24 cellular contexts compared by ENCODE assay signal in genomic region chr4:113741971-113742370, GRCh38.
"Had no signal": no experiment of that assay in that cellular context is flagged by ENCODE, and none has a peak within 500 bp of the region (broad histone marks: within the 10 kb centered on the region; RNA-seq: fewer than 3 reads in every experiment).

No MANE protein-coding gene starts in this region.

- H3K36me3 ChIP-seq: esophagus muscularis mucosa, pancreas, prostate gland, suprapubic skin, tibial nerve had no signal

- H3K27ac ChIP-seq: esophagus muscularis mucosa, foreskin keratinocyte, pancreas, prostate gland, suprapubic skin, tibial nerve had no signal

- DNase-seq: activated CD4-positive, alpha-beta T cell treated with anti-CD3 and anti-CD28 coated beads for 1 hour; activated CD4-positive, alpha-beta T cell treated with anti-CD3 and anti-CD28 coated beads, Interleukin-2, amount 10 ng/mL, durations not matched to agents 7 days and 5 days; activated CD8-positive, alpha-beta memory T cell treated with anti-CD3 and anti-CD28 coated beads, Interleukin-2, amount 10 ng/mL, durations not matched to agents 7 days and 5 days; activated CD8-positive, alpha-beta T cell treated with anti-CD3 and anti-CD28 coated beads, Interleukin-2, amount 10 ng/mL, durations not matched to agents 7 days and 5 days; activated naive CD4-positive, alpha-beta T cell; activated T-cell treated with anti-CD3 and anti-CD28 coated beads, Interleukin-2, amount 50 U/mL, for 48 hours; foreskin keratinocyte; heart left ventricle; midbrain; naive thymus-derived CD8-positive, alpha-beta T cell; nucleus accumbens; pancreas; stimulated activated CD4-positive, alpha-beta T cell treated with anti-CD3 and anti-CD28 coated beads, Interleukin-15, amount 100 ng/mL, for 24 hours; stimulated activated CD4-positive, alpha-beta T cell treated with anti-CD3 and anti-CD28 coated beads, Interleukin-2, amount 100 ng/mL, for 24 hours; stimulated activated naive CD4-positive, alpha-beta T cell; T-helper 2 cell had no signal

- ATAC-seq: activated CD8-positive, alpha-beta memory T cell treated with anti-CD3 and anti-CD28 coated beads, Interleukin-2, amount 10 ng/mL, durations not matched to agents 7 days and 5 days; activated CD8-positive, alpha-beta T cell treated with anti-CD3 and anti-CD28 coated beads, Interleukin-2, amount 10 ng/mL, durations not matched to agents 7 days and 5 days; foreskin keratinocyte; heart left ventricle; naive thymus-derived CD8-positive, alpha-beta T cell; pancreas had no signal

- H3K4me3 ChIP-seq: esophagus muscularis mucosa, heart left ventricle, lung, pancreas, prostate gland, suprapubic skin, tibial nerve had no signal

- H3K9me3 Mint-ChIP-seq: central memory CD8-positive, alpha-beta T cell; dendritic cell treated with granulocyte-macrophage colony-stimulating factor and Interleukin-4, amounts not matched to agents 40 ng/mL and 50 ng/mL, for 4 days; naive thymus-derived CD8-positive, alpha-beta T cell; neural crest cell had no signal

- H3K27ac Mint-ChIP-seq: activated CD4-positive, alpha-beta T cell treated with anti-CD3 and anti-CD28 coated beads, Interleukin-2, amount 10 ng/mL, durations not matched to agents 7 days and 5 days; activated CD8-positive, alpha-beta memory T cell treated with anti-CD3 and anti-CD28 coated beads, Interleukin-2, amount 10 ng/mL, durations not matched to agents 7 days and 5 days; activated CD8-positive, alpha-beta T cell treated with anti-CD3 and anti-CD28 coated beads, Interleukin-2, amount 10 ng/mL, durations not matched to agents 7 days and 5 days; dendritic cell treated with granulocyte-macrophage colony-stimulating factor and Interleukin-4, amounts not matched to agents 40 ng/mL and 50 ng/mL, for 4 days had no signal

- H3K9me3 ChIP-seq: esophagus muscularis mucosa, heart left ventricle, pancreas, prostate gland, suprapubic skin, tibial nerve had no signal

- H3K4me1 ChIP-seq: foreskin keratinocyte, prostate gland had no signal

- H3K27me3 Mint-ChIP-seq: activated CD4-positive, alpha-beta T cell treated with anti-CD3 and anti-CD28 coated beads, Interleukin-2, amount 10 ng/mL, durations not matched to agents 7 days and 5 days; activated CD8-positive, alpha-beta memory T cell treated with anti-CD3 and anti-CD28 coated beads, Interleukin-2, amount 10 ng/mL, durations not matched to agents 7 days and 5 days; central memory CD8-positive, alpha-beta T cell; dendritic cell treated with granulocyte-macrophage colony-stimulating factor and Interleukin-4, amounts not matched to agents 40 ng/mL and 50 ng/mL, for 4 days; naive thymus-derived CD8-positive, alpha-beta T cell had no signal

- H3K4me3 Mint-ChIP-seq: activated CD4-positive, alpha-beta T cell treated with anti-CD3 and anti-CD28 coated beads, Interleukin-2, amount 10 ng/mL, durations not matched to agents 7 days and 5 days; activated CD8-positive, alpha-beta memory T cell treated with anti-CD3 and anti-CD28 coated beads, Interleukin-2, amount 10 ng/mL, durations not matched to agents 7 days and 5 days; activated CD8-positive, alpha-beta T cell treated with anti-CD3 and anti-CD28 coated beads, Interleukin-2, amount 10 ng/mL, durations not matched to agents 7 days and 5 days; central memory CD8-positive, alpha-beta T cell; dendritic cell treated with granulocyte-macrophage colony-stimulating factor and Interleukin-4, amounts not matched to agents 40 ng/mL and 50 ng/mL, for 4 days; naive thymus-derived CD8-positive, alpha-beta T cell; neural crest cell had no signal

- H3K27me3 ChIP-seq: esophagus muscularis mucosa, foreskin keratinocyte, heart left ventricle, pancreas, suprapubic skin, tibial nerve had no signal
